8 cellular contexts compared by ENCODE assay signal in genomic region chr22:26672590-26673468, GRCh38. TPM values are rescaled to one million over a fixed set of nuclear protein-coding genes. Genes with fewer than 3 reads are reported as not detected.
DNase-seq lines count a peak whose midpoint lies in the region; ATAC-seq and TF ChIP-seq lines count a peak whose summit lies in the region.

No MANE protein-coding gene starts in this region.

- intact Hi-C loops in PC-3 (cut with micrococcal nuclease) = loop anchor here (10.0 kb wide), 1 partner anchor 72 kb away; no protein-coding TSS in a partner anchor

- CTCF ChIA-PET in PC-3 (lab: Charles Lee) = no interaction called here

- no peaks in the 10 kb centered on the region for H3K27me3 Mint-ChIP-seq in activated T-cell treated with anti-CD3 and anti-CD28 coated beads, Interleukin-2, amount 50 U/mL, for 24 hours

- peaks cover 51% of the 10 kb centered on the region for H3K36me3 Mint-ChIP-seq in activated T-cell treated with anti-CD3 and anti-CD28 coated beads, Interleukin-2, amount 50 U/mL, for 24 hours (ENCODE audit: low read depth)

- H3K9me3 ChIP-seq in PC-3 (ENCODE audit: low read length) (no peaks in the 10 kb centered on the region), muscle layer of colon (ENCODE audit: low read length) (no peaks in the 10 kb centered on the region)

- H3K4me3 ChIP-seq in PC-3 (ENCODE audit: low read length) (peak overlapping the region; percentile 85), muscle layer of colon (ENCODE audit: low read depth in 1 of 2, low read length in 2 of 2) (peak overlapping the region; percentile 90 to 97)

- H3K4me2 ChIP-seq in PC-3 (ENCODE audit: low read length) = peak overlapping the region; percentile 98

- H4K20me1 ChIP-seq in PC-3 (ENCODE audit: low read length) = no peaks in the 10 kb centered on the region

- H3K27me3 ChIP-seq in PC-3 (ENCODE audit: low read length) (no peaks in the 10 kb centered on the region), muscle layer of colon (ENCODE audit: control insufficient read depth in 1 of 2, insufficient read depth in 2 of 2, low read length in 2 of 2) (no peaks in the 10 kb centered on the region)

- TSS peak; percentile 78 for BruUV-seq in PC-3 (replicated peaks; lab: Mats Ljungman, UMichigan)

- H3F3A ChIP-seq in PC-3 (ENCODE audit: low read length, unreplicated experiment) = peaks cover 4% of the 10 kb centered on the region

- POLR2A ChIA-PET in PC-3 (lab: Charles Lee; ENCODE audit: unreplicated experiment) = no interaction called here

- H3K9me2 ChIP-seq in PC-3 (replicated peaks; ENCODE audit: low read length) = no peaks in the 10 kb centered on the region

- TF ChIP-seq POLR2A in erythroblast (IDR thresholded peaks at IDR 0.05; ENCODE audit: low read length) = peak; percentile 70

- no peaks in the 10 kb centered on the region for H3K9me3 Mint-ChIP-seq in activated T-cell treated with anti-CD3 and anti-CD28 coated beads, Interleukin-2, amount 50 U/mL, for 24 hours

- DNase-seq in DMS153 (lab: John Stamatoyannopoulos, UW) = peak; percentile 97
- peak; percentile 56 for DNase-seq in HuH-7 (ENCODE audit: low spot score)
- peak; percentile 82 for DNase-seq in PC-3
- peak; percentile 93 for DNase-seq in activated T-cell treated with anti-CD3 and anti-CD28 coated beads, Interleukin-2, amount 50 U/mL, for 24 hours
- DNase-seq in erythroblast (lab: John Stamatoyannopoulos, UW) = peak; percentile 94 to 95
- DNase-seq in stimulated activated CD8-positive, alpha-beta memory T cell treated with anti-CD3 and anti-CD28 coated beads, Interleukin-7, amount 100 ng/mL, for 1 hour (ENCODE audit: low read depth in 2 of 2) = peak; percentile 85

- peak overlapping the region; percentile 96 for H3K27ac Mint-ChIP-seq in activated T-cell treated with anti-CD3 and anti-CD28 coated beads, Interleukin-2, amount 50 U/mL, for 24 hours

- H3K4me3 Mint-ChIP-seq in activated T-cell treated with anti-CD3 and anti-CD28 coated beads, Interleukin-2, amount 50 U/mL, for 24 hours = peak overlapping the region; percentile 93

- peak overlapping the region; percentile 91 for H3K27ac ChIP-seq in PC-3 (ENCODE audit: low read length)
- H3K27ac ChIP-seq in muscle layer of colon (ENCODE audit: low read depth, low read length) = peak overlapping the region; percentile 73

- ATAC-seq in GM21515 (IDR thresholded peaks at IDR 0.05; ENCODE audit: unreplicated experiment) (peak; percentile 56), PC-3 (peak; percentile 86)

- no peaks in the 10 kb centered on the region for H3K36me3 ChIP-seq in PC-3 (ENCODE audit: low read depth, low read length)
- H3K36me3 ChIP-seq in muscle layer of colon (ENCODE audit: insufficient read depth, low read length) = no peaks in the 10 kb centered on the region

- TF ChIP-seq CTCF in PC-3 (conservative IDR thresholded peaks at IDR 0.05; ENCODE audit: low read depth, low read length) = peak; percentile 42; the same call in 1 of the 2 replicates

- H3K4me1 Mint-ChIP-seq in activated T-cell treated with anti-CD3 and anti-CD28 coated beads, Interleukin-2, amount 50 U/mL, for 24 hours (ENCODE audit: low read depth) = peaks cover 84% of the 10 kb centered on the region

- H3K4me1 ChIP-seq in PC-3 (ENCODE audit: insufficient read depth, low read length) (peaks cover 16% of the 10 kb centered on the region), muscle layer of colon (ENCODE audit: insufficient read depth, low read length) (peaks cover 23% of the 10 kb centered on the region)

- peak overlapping the region; percentile 89 for H2AFZ ChIP-seq in PC-3 (ENCODE audit: low read length)

- peaks cover 19% of the 10 kb centered on the region for H3K79me2 ChIP-seq in PC-3 (ENCODE audit: low read length)

- peak overlapping the region; percentile 92 for H3K9ac ChIP-seq in PC-3 (ENCODE audit: low read length)
- peak overlapping the region; percentile 99 for H3K9ac ChIP-seq in muscle layer of colon (ENCODE audit: low read length)

RNA-seq across cellular contexts. Expression of gene MIAT, which starts 15.4 kb away (rescaled TPM):
- 0.15 and 0.23 TPM in 2 replicates for total RNA-seq in PC-3 (2014; rRNA removed)

RNA-seq across cellular contexts. Expression of gene CRYBA4, which starts 51.1 kb away (rescaled TPM):
- total RNA-seq in PC-3 (2014; rRNA removed) = not detected in 2 replicates

RNA-seq across cellular contexts. Expression of gene CRYBB1, which starts 55.0 kb away (rescaled TPM):
- total RNA-seq in PC-3 (2014; rRNA removed) = not detected in 2 replicates

Comparison
In these comparisons a context has a peak if more than half of its experiments do, and no peak if none do; other contexts are left out.
1. Peak in every context shown above with its lines: DNase-seq, ATAC-seq, H3K4me3 ChIP-seq and H3K27ac ChIP-seq.